In the genomic region with DNA sequence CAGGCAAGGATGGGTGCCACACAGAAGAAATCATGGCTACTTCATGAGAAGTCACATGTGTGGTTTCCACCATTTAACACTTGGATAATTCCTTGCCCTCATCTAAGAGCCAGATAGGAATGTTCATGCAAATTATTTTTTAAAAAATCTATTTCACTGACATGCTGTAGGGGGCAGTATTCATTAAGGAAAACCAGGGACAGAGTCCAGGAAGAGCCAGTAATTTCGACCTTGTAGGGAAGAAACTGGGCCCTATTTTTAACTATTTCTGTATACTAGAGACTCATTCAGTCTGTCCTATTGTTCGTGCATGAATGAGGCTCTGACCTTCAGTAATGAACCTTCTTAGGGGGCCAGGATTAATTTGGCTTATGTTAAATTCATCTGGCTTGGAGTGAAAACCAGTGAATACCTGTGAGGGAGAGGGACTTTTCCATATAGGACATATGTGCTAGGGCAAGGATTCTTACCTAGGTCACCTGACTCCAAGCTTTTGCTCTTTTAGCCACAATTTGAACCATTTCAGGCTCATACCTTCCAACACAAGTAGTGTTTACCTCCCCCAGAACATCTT, we compare ENCODE assay signal across 8 cellular contexts.
A peak's percentile ranks its signal among the peaks of the same experiment; 100 is the strongest.
DNase-seq lines count a peak whose midpoint lies in the region; ATAC-seq and TF ChIP-seq lines count a peak whose summit lies in the region.

No MANE protein-coding gene starts in this region.

- H3K4me1 ChIP-seq in HEK293 (ENCODE audit: control insufficient read depth, insufficient read depth, low read length): no peaks in the 10 kb centered on the region

- H3K4me3 ChIP-seq in HEK293 (ENCODE audit: low read depth, low read length): no peak overlapping the region
- no peak overlapping the region for H3K4me3 ChIP-seq in fibroblast of mammary gland (ENCODE audit: control insufficient read depth, low read depth, low read length)

- POLR2A ChIA-PET in HEK293 (lab: Yijun Ruan, JAX): no interaction called here

- H3K27ac Mint-ChIP-seq in stimulated activated naive CD8-positive, alpha-beta T cell treated with anti-CD3 and anti-CD28 coated beads, Interleukin-15, amount 100 ng/mL, for 72 hours: no peak overlapping the region

- no peaks in the 10 kb centered on the region for H3K9me3 ChIP-seq in HEK293 (ENCODE audit: control insufficient read depth, insufficient read depth, low read depth, low read length)

- no peak overlapping the region for H3K4me3 Mint-ChIP-seq in stimulated activated naive CD8-positive, alpha-beta T cell treated with anti-CD3 and anti-CD28 coated beads, Interleukin-15, amount 100 ng/mL, for 72 hours

- CTCF ChIA-PET in HEK293 (lab: Yijun Ruan, JAX): interaction anchor here (0.8 to 3.1 kb wide), 25 partner anchors 10 to 835 kb away, joined by 3 to 22 read pairs (median 4); no protein-coding TSS in a partner anchor

- H3K27ac ChIP-seq in HEK293 (ENCODE audit: extremely low read depth, low read depth, low read length): no peak overlapping the region

- TF ChIP-seq CTCF in HEK293 (tag by site-specific recombination; IDR thresholded peaks at IDR 0.05) (no peak), fibroblast of mammary gland (conservative IDR thresholded peaks at IDR 0.05; ENCODE audit: control insufficient read depth, insufficient read depth, low read depth, low read length) (peak; percentile 49)

- H3K36me3 ChIP-seq in HEK293 (ENCODE audit: control insufficient read depth in 2 of 2, insufficient read depth in 1 of 2, low read length in 2 of 2): no peaks in the 10 kb centered on the region

- H3K9me3 Mint-ChIP-seq in stimulated activated naive CD8-positive, alpha-beta T cell treated with anti-CD3 and anti-CD28 coated beads, Interleukin-15, amount 100 ng/mL, for 72 hours: no peaks in the 10 kb centered on the region

- H3K4me1 Mint-ChIP-seq in stimulated activated naive CD8-positive, alpha-beta T cell treated with anti-CD3 and anti-CD28 coated beads, Interleukin-15, amount 100 ng/mL, for 72 hours: no peaks in the 10 kb centered on the region

- peak; percentile 83 for DNase-seq in AG08395 (ENCODE audit: low spot score)
- DNase-seq in OCI-M1 (lab: John Stamatoyannopoulos, UW): peak; percentile 67
- peak; percentile 64 for DNase-seq in fibroblast of mammary gland (ENCODE audit: low read depth)
- peak; percentile 47 for DNase-seq in pons (ENCODE audit: low spot score)
- DNase-seq in stimulated activated CD8-positive, alpha-beta memory T cell treated with anti-CD3 and anti-CD28 coated beads, Interleukin-4, amount 100 ng/mL, for 48 hours: no peak
- DNase-seq in stimulated activated CD4-positive, alpha-beta T cell treated with anti-CD3 and anti-CD28 coated beads, Interleukin-15, amount 100 ng/mL, for 24 hours: no peak
- DNase-seq in stimulated activated naive CD8-positive, alpha-beta T cell treated with anti-CD3 and anti-CD28 coated beads, Interleukin-15, amount 100 ng/mL, for 72 hours: no peak

- no peak for ATAC-seq in stimulated activated naive CD8-positive, alpha-beta T cell treated with anti-CD3 and anti-CD28 coated beads, Interleukin-15, amount 100 ng/mL, for 72 hours

- no peaks in the 10 kb centered on the region for H3K27me3 Mint-ChIP-seq in stimulated activated naive CD8-positive, alpha-beta T cell treated with anti-CD3 and anti-CD28 coated beads, Interleukin-15, amount 100 ng/mL, for 72 hours

TF ChIP-seq in HEK293, 187 proteins besides CTCF, POLR2A, EP300 and RAD21:
- TF ChIP-seq EGR2 (tag by site-specific recombination; IDR thresholded peaks at IDR 0.05; ENCODE audit: low read depth) (no peak), SETDB1 (IDR thresholded peaks at IDR 0.05; ENCODE audit: insufficient read length, low read length) (no peak), ZNF654 (tag by site-specific recombination; IDR thresholded peaks at IDR 0.05; ENCODE audit: low read depth) (peak; percentile 56), IKZF3 (tag by site-specific recombination; IDR thresholded peaks at IDR 0.05) (peak; percentile 19; the same call in 1 of the 2 replicates), ZNF792 (tag by site-specific recombination; IDR thresholded peaks at IDR 0.05) (no peak)

Comparison
In these comparisons a context has a peak if more than half of its experiments do, and no peak if none do; other contexts are left out.
1. DNase-seq: peak in AG08395 (single experiment), OCI-M1 (single experiment), fibroblast of mammary gland (single experiment) and pons (single experiment); none in stimulated activated CD8-positive, alpha-beta memory T cell treated with anti-CD3 and anti-CD28 coated beads, Interleukin-4, amount 100 ng/mL, for 48 hours (single experiment), stimulated activated CD4-positive, alpha-beta T cell treated with anti-CD3 and anti-CD28 coated beads, Interleukin-15, amount 100 ng/mL, for 24 hours (single experiment) and stimulated activated naive CD8-positive, alpha-beta T cell treated with anti-CD3 and anti-CD28 coated beads, Interleukin-15, amount 100 ng/mL, for 72 hours (0 of 2).